ENCODE assay signal across 15 cellular contexts in genomic region chr20:63090682-63091571, GRCh38.
A peak's percentile ranks its signal among the peaks of the same experiment; 100 is the strongest.
DNase-seq lines count a peak whose midpoint lies in the region; ATAC-seq and TF ChIP-seq lines count a peak whose summit lies in the region.
"Had no signal": no experiment of that assay in that cellular context is flagged by ENCODE, and none has a peak within 500 bp of the region (broad histone marks: within the 10 kb centered on the region; RNA-seq: fewer than 3 reads in every experiment).

No MANE protein-coding gene starts in this region.

- H3K9me3 ChIP-seq in RWPE2 (ENCODE audit: severe bottlenecking), result no peaks in the 10 kb centered on the region
- no peaks in the 10 kb centered on the region for H3K9me3 ChIP-seq in right cardiac atrium (ENCODE audit: control insufficient read depth, low read length)
- H3K9me3 ChIP-seq in suprapubic skin, result no peaks in the 10 kb centered on the region
- H3K9me3 ChIP-seq: colonic mucosa, heart right ventricle had no signal

- WGBS in right cardiac atrium, result 78% methylated on average over 30 of the region's 30 CpGs
- 74% methylated on average over 21 of the region's 30 CpGs for WGBS in suprapubic skin

- ATAC-seq in activated CD8-positive, alpha-beta memory T cell treated with anti-CD3 and anti-CD28 coated beads, Interleukin-2, amount 10 ng/mL, durations not matched to agents 7 days and 5 days, result no peak
- no peak for ATAC-seq in RWPE2 (ENCODE audit: low read depth)
- ATAC-seq in right cardiac atrium, result no peak
- no peak for ATAC-seq in GM19351 (IDR thresholded peaks at IDR 0.05; ENCODE audit: unreplicated experiment)
- no peak for ATAC-seq in GM21381 (IDR thresholded peaks at IDR 0.05; ENCODE audit: unreplicated experiment)
- ATAC-seq: esophagus mucosa, heart right ventricle had no signal

- H3K36me3 ChIP-seq in RWPE2 (ENCODE audit: low read depth) (no peaks in the 10 kb centered on the region), suprapubic skin (no peaks in the 10 kb centered on the region)
- H3K36me3 ChIP-seq: colonic mucosa, heart right ventricle had no signal

- no peak overlapping the region for H3K4me3 ChIP-seq in RWPE2 (ENCODE audit: severe bottlenecking)
- no peak overlapping the region for H3K4me3 ChIP-seq in right cardiac atrium (ENCODE audit: low read length)
- H3K4me3 ChIP-seq in suprapubic skin, result no peak overlapping the region
- H3K4me3 ChIP-seq: colonic mucosa, heart right ventricle had no signal

- TF ChIP-seq POLR2A in suprapubic skin (IDR thresholded peaks at IDR 0.05), result no peak

- intact Hi-C loops in right cardiac atrium (cut with DNase I), result no loop called here

- no peak for TF ChIP-seq EP300 in suprapubic skin (IDR thresholded peaks at IDR 0.05)

- peak; percentile 45 for DNase-seq in activated CD8-positive, alpha-beta memory T cell treated with anti-CD3 and anti-CD28 coated beads for 24 hours
- no peak for DNase-seq in activated CD8-positive, alpha-beta memory T cell treated with anti-CD3 and anti-CD28 coated beads, Interleukin-2, amount 10 ng/mL, durations not matched to agents 7 days and 5 days
- peak; percentile 80 for DNase-seq in RWPE2 (ENCODE audit: low spot score)
- DNase-seq in right cardiac atrium, result peak in 2 of 3 donors; percentile 27 to 30
- DNase-seq in suprapubic skin (ENCODE audit: low spot score in 2 of 2), result peak; percentile 57 to 59
- no peak for DNase-seq in NOMO-1 treated with dmso at 0.1 percent for 144 hours (lab: John Stamatoyannopoulos, UW; ENCODE audit: unreplicated experiment)
- DNase-seq: anterior cingulate cortex, colonic mucosa, KG1, NCI-H1105, NCI-H345 had no signal

- H3K9me3 Mint-ChIP-seq in activated CD8-positive, alpha-beta memory T cell treated with anti-CD3 and anti-CD28 coated beads, Interleukin-2, amount 10 ng/mL, durations not matched to agents 7 days and 5 days (ENCODE audit: low read depth), result no peaks in the 10 kb centered on the region

- H3K4me1 ChIP-seq in RWPE2 (ENCODE audit: insufficient read depth, poor library complexity, severe bottlenecking), result no peaks in the 10 kb centered on the region
- no peaks in the 10 kb centered on the region for H3K4me1 ChIP-seq in right cardiac atrium (ENCODE audit: control insufficient read depth, insufficient read depth, low read length)
- no peaks in the 10 kb centered on the region for H3K4me1 ChIP-seq in suprapubic skin
- H3K4me1 ChIP-seq: colonic mucosa, heart right ventricle had no signal

- no peak overlapping the region for H3K27ac Mint-ChIP-seq in activated CD8-positive, alpha-beta memory T cell treated with anti-CD3 and anti-CD28 coated beads, Interleukin-2, amount 10 ng/mL, durations not matched to agents 7 days and 5 days

- no peak overlapping the region for H3K4me3 Mint-ChIP-seq in activated CD8-positive, alpha-beta memory T cell treated with anti-CD3 and anti-CD28 coated beads, Interleukin-2, amount 10 ng/mL, durations not matched to agents 7 days and 5 days

- H3K27me3 Mint-ChIP-seq in activated CD8-positive, alpha-beta memory T cell treated with anti-CD3 and anti-CD28 coated beads, Interleukin-2, amount 10 ng/mL, durations not matched to agents 7 days and 5 days, result no peaks in the 10 kb centered on the region

- TF ChIP-seq CTCF in RWPE2 (IDR thresholded peaks at IDR 0.05; ENCODE audit: poor library complexity, severe bottlenecking) (no peak), suprapubic skin (IDR thresholded peaks at IDR 0.05) (no peak)

- CTCF ChIA-PET in activated CD8-positive, alpha-beta memory T cell treated with anti-CD3 and anti-CD28 coated beads, Interleukin-2, amount 10 ng/mL, durations not matched to agents 7 days and 5 days (lab: Charles Lee), result no interaction called here

- H3K36me3 Mint-ChIP-seq in activated CD8-positive, alpha-beta memory T cell treated with anti-CD3 and anti-CD28 coated beads, Interleukin-2, amount 10 ng/mL, durations not matched to agents 7 days and 5 days, result no peaks in the 10 kb centered on the region

- peaks cover 69% of the 10 kb centered on the region for H3K27me3 ChIP-seq in RWPE2 (ENCODE audit: insufficient read depth, poor library complexity, severe bottlenecking)
- no peaks in the 10 kb centered on the region for H3K27me3 ChIP-seq in right cardiac atrium (ENCODE audit: control insufficient read depth, insufficient read depth)
- H3K27me3 ChIP-seq in suprapubic skin, result peaks cover 82% of the 10 kb centered on the region
- H3K27me3 ChIP-seq: colonic mucosa had no signal

- H3K4me1 Mint-ChIP-seq in activated CD8-positive, alpha-beta memory T cell treated with anti-CD3 and anti-CD28 coated beads, Interleukin-2, amount 10 ng/mL, durations not matched to agents 7 days and 5 days, result no peaks in the 10 kb centered on the region

- H3K27ac ChIP-seq in RWPE2 (ENCODE audit: poor library complexity, severe bottlenecking) (no peak overlapping the region), right cardiac atrium (ENCODE audit: low read length) (no peak overlapping the region), suprapubic skin (no peak overlapping the region)
- H3K27ac ChIP-seq: colonic mucosa, heart right ventricle had no signal

Comparison
In these comparisons a context has a peak if more than half of its experiments do, and no peak if none do; other contexts are left out.
1. DNase-seq: peak in activated CD8-positive, alpha-beta memory T cell treated with anti-CD3 and anti-CD28 coated beads for 24 hours (single experiment), RWPE2 (single experiment), right cardiac atrium (2 of 3) and suprapubic skin (2 of 2); none in activated CD8-positive, alpha-beta memory T cell treated with anti-CD3 and anti-CD28 coated beads, Interleukin-2, amount 10 ng/mL, durations not matched to agents 7 days and 5 days (single experiment) and NOMO-1 treated with dmso at 0.1 percent for 144 hours (single experiment).